In genomic region chr10:30644408-30644861, GRCh38 we compare ENCODE assay signal across 14 cellular contexts. TPM values are rescaled to one million over a fixed set of nuclear protein-coding genes. Genes with fewer than 3 reads are reported as not detected.
"Had no signal": no experiment of that assay in that cellular context is flagged by ENCODE, and none has a peak within 500 bp of the region (broad histone marks: within the 10 kb centered on the region; RNA-seq: fewer than 3 reads in every experiment).

No MANE protein-coding gene starts in this region.

RNA-seq across cellular contexts. Expression of gene LYZL2, which starts 14.9 kb away (rescaled TPM):
- total RNA-seq: activated T-helper 17 cell treated with anti-CD3 and anti-CD28 coated beads, Interleukin-2, amount 50 U/mL, for 72 hours; adrenal gland; body of pancreas; endodermal cell; epithelial cell of proximal tubule; left colon; natural killer cell treated with Interleukin-12 subunit alpha and Interleukin-12 subunit beta and Interleukin-15 and Interleukin-18, amount 100 ng/mL, for 72 hours; pancreas; psoas muscle; Right ventricle myocardium inferior; SJSA1; spleen; ureter; WTC11 had no signal
- polyA plus RNA-seq: adrenal gland, pancreas, psoas muscle, spleen had no signal
